1 cellular context compared by ENCODE assay signal in the genomic region with DNA sequence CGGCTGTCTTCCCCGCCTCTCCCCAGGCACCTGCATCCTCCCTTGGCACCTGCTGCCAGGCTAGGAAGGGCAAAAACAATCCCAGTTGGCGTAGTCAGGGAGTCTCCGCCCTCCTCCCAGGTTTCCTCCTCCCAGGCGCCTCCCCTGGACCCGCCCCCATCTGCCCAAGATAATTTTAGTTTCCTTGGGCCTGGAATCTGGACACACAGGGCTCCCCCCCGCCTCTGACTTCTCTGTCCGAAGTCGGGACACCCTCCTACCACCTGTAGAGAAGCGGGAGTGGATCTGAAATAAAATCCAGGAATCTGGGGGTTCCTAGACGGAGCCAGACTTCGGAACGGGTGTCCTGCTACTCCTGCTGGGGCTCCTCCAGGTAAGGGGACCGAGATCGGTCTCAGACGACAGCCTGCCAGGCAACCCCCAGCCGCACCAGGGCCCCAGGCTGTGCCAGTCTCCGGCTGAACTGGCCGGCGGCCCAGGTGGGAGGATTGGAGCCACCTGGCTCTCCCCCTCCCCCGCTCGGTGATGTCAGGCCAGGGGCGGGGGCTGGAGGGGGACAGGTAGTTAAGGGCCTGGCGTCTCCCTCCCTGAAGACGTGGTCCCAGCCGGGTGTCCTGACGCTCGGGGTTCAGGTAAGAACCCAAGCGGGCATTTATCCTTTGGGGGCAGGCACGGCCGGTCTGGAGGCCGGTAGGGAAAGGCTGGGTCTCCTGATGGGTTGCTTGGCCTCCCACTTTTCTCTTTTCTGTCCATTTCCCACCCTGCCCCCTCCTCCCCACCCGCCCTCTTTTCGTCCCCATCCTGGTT.
A peak's percentile ranks its signal among the peaks of the same experiment; 100 is the strongest.
TF ChIP-seq lines count a peak whose summit lies in the region.

A gene (plus strand): TSS at position 178 of the 807 bp plus-strand sequence. CDS start 4,364 bp downstream, outside the sequence.

TF ChIP-seq in HCT116, 20 proteins besides CTCF, POLR2A, EP300 and RAD21 (continued from another document):
- TF ChIP-seq, protein P1, sequence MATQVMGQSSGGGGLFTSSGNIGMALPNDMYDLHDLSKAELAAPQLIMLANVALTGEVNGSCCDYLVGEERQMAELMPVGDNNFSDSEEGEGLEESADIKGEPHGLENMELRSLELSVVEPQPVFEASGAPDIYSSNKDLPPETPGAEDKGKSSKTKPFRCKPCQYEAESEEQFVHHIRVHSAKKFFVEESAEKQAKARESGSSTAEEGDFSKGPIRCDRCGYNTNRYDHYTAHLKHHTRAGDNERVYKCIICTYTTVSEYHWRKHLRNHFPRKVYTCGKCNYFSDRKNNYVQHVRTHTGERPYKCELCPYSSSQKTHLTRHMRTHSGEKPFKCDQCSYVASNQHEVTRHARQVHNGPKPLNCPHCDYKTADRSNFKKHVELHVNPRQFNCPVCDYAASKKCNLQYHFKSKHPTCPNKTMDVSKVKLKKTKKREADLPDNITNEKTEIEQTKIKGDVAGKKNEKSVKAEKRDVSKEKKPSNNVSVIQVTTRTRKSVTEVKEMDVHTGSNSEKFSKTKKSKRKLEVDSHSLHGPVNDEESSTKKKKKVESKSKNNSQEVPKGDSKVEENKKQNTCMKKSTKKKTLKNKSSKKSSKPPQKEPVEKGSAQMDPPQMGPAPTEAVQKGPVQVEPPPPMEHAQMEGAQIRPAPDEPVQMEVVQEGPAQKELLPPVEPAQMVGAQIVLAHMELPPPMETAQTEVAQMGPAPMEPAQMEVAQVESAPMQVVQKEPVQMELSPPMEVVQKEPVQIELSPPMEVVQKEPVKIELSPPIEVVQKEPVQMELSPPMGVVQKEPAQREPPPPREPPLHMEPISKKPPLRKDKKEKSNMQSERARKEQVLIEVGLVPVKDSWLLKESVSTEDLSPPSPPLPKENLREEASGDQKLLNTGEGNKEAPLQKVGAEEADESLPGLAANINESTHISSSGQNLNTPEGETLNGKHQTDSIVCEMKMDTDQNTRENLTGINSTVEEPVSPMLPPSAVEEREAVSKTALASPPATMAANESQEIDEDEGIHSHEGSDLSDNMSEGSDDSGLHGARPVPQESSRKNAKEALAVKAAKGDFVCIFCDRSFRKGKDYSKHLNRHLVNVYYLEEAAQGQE (IDR thresholded peaks at IDR 0.05; ENCODE audit: low read depth): no peak
- TF ChIP-seq SRF (IDR thresholded peaks at IDR 0.05; ENCODE audit: low read depth) (no peak), CEBPB (IDR thresholded peaks at IDR 0.05; ENCODE audit: low read depth) (no peak), ZFX (IDR thresholded peaks at IDR 0.05) (peak; percentile 44; the same call in 1 of the 2 replicates), EZH2phosphoT487 (IDR thresholded peaks at IDR 0.05; ENCODE audit: borderline replicate concordance) (no peak), ELF1 (IDR thresholded peaks at IDR 0.05; ENCODE audit: borderline replicate concordance, low read depth) (no peak), YY1 (IDR thresholded peaks at IDR 0.05; ENCODE audit: extremely low read depth, insufficient replicate concordance, low read depth, low read length) (peak; percentile 24), EGR1 (IDR thresholded peaks at IDR 0.05; ENCODE audit: low read depth) (peak; percentile 79), CBX3 (IDR thresholded peaks at IDR 0.05; ENCODE audit: low read depth) (no peak)
- TF ChIP-seq, protein P2, sequence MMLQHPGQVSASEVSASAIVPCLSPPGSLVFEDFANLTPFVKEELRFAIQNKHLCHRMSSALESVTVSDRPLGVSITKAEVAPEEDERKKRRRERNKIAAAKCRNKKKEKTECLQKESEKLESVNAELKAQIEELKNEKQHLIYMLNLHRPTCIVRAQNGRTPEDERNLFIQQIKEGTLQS (IDR thresholded peaks at IDR 0.05): no peak
- TF ChIP-seq, protein P3, sequence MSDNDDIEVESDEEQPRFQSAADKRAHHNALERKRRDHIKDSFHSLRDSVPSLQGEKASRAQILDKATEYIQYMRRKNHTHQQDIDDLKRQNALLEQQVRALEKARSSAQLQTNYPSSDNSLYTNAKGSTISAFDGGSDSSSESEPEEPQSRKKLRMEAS (IDR thresholded peaks at IDR 0.05): peak; percentile 82
